Comparison of ENCODE assay signal across 1 cellular context in genomic region chr13:77406644-77407440, GRCh38.
TF ChIP-seq lines count a peak whose summit lies in the region.

No MANE protein-coding gene starts in this region.

TF ChIP-seq in GM12878, 131 proteins besides CTCF, POLR2A, EP300 and RAD21:
- no peak for TF ChIP-seq E4F1 (IDR thresholded peaks at IDR 0.05; ENCODE audit: borderline replicate concordance, partially characterized antibody)
- no peak for TF ChIP-seq USF1 (IDR thresholded peaks at IDR 0.05; ENCODE audit: borderline replicate concordance, extremely low read length, insufficient read depth, low read depth, low read length)
- no peak for TF ChIP-seq BCL11A (IDR thresholded peaks at IDR 0.05; ENCODE audit: low read depth, low read length)
- no peak for TF ChIP-seq SREBF2 (IDR thresholded peaks at IDR 0.05; ENCODE audit: low read length)
